14 cellular contexts compared by ENCODE assay signal in the genomic region with DNA sequence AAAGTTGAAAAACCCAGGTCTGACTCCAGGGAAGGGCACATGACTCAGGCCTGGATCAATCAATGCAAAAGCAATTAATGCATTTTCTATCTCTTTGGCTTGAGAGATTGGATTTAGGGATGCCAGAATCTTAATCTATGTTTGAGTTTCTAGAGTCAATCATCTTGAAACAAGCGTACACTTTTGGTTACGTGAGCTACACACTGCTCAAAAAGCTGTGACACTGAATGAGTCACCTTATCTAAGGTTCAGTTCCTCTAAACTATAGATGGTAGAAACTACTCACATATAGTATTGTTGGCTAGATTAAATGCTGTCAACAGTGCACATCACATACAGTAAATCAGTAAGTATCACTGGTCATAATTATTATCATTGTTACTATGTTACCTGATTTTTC. TPM values are rescaled to one million over a fixed set of nuclear protein-coding genes. Genes with fewer than 3 reads are reported as not detected.
A peak's percentile ranks its signal among the peaks of the same experiment; 100 is the strongest.
DNase-seq lines count a peak whose midpoint lies in the region; ATAC-seq and TF ChIP-seq lines count a peak whose summit lies in the region.
"Had no signal": no experiment of that assay in that cellular context is flagged by ENCODE, and none has a peak within 500 bp of the region (broad histone marks: within the 10 kb centered on the region; RNA-seq: fewer than 3 reads in every experiment).

No MANE protein-coding gene starts in this region.

- intact Hi-C loops in adrenal gland (cut with DNase I) = no loop called here

- H3K27ac ChIP-seq in adrenal gland = no peak overlapping the region
- H3K27ac ChIP-seq: SJCRH30 had no signal

- TF ChIP-seq POLR2A in adrenal gland (IDR thresholded peaks at IDR 0.05) = no peak

- no peaks in the 10 kb centered on the region for H3K4me1 ChIP-seq in adrenal gland (replicated peaks in 1 of 2)
- H3K4me1 ChIP-seq: SJCRH30 had no signal

- WGBS in adrenal gland, 4 donors = 83 to 100% (median 95%) methylated on average over 2 of the region's 2 CpGs

- H3K4me3 ChIP-seq in GM12864 (ENCODE audit: low read depth, low read length) = no peak overlapping the region
- no peak overlapping the region for H3K4me3 ChIP-seq in adrenal gland
- H3K4me3 ChIP-seq: SJCRH30 had no signal

- peak; percentile 49 for DNase-seq in GM12864 (ENCODE audit: low read depth)
- DNase-seq in SK-N-DZ (ENCODE audit: low spot score) = no peak
- DNase-seq in adrenal gland = no peak
- no peak for DNase-seq in NCI-H1436 (lab: John Stamatoyannopoulos, UW)
- no peak for DNase-seq in superior temporal gyrus (ENCODE audit: extremely low spot score)
- DNase-seq: activated CD8-positive, alpha-beta memory T cell treated with anti-CD3 and anti-CD28 coated beads for 24 hours; NCI-H2171 treated with DMSO at 0.1 percent for 48 hours; SJCRH30; stimulated activated CD4-positive, alpha-beta T cell treated with anti-CD3 and anti-CD28 coated beads, Interleukin-15, amount 100 ng/mL, for 24 hours had no signal

- H3K36me3 ChIP-seq in adrenal gland (replicated peaks in 1 of 2) = peaks cover 0 to 4% of the 10 kb centered on the region in 2 donors

- no peaks in the 10 kb centered on the region for H3K9me3 ChIP-seq in adrenal gland (replicated peaks in 1 of 3)
- H3K9me3 ChIP-seq: SJCRH30 had no signal

- TF ChIP-seq CTCF in GM12864 (IDR thresholded peaks at IDR 0.05; ENCODE audit: low read depth, low read length, missing control alignments) (no peak), adrenal gland (IDR thresholded peaks at IDR 0.05) (no peak)

- no peaks in the 10 kb centered on the region for H3K27me3 ChIP-seq in adrenal gland
- H3K27me3 ChIP-seq: SJCRH30 had no signal

- peak; percentile 90 for ATAC-seq in GM19043 (IDR thresholded peaks at IDR 0.05; ENCODE audit: low read depth, unreplicated experiment)
- ATAC-seq in HG02642 (IDR thresholded peaks at IDR 0.05; ENCODE audit: poor library complexity, unreplicated experiment) = peak; percentile 83
- peak; percentile 88 for ATAC-seq in HG03442 (IDR thresholded peaks at IDR 0.05; ENCODE audit: unreplicated experiment)

RNA-seq across cellular contexts. Expression of a gene that starts 24.2 kb away (rescaled TPM):
- polyA plus RNA-seq in SK-N-DZ (2014; cell fraction: cytosol; rRNA removed) = 40.7 and 49.3 TPM in 2 replicates
- polyA plus RNA-seq in SK-N-DZ (2014; cell fraction: nucleus; rRNA removed) = 32.1 and 34.0 TPM in 2 replicates
- 10 to 100 TPM in 6 of 8 donors, 1 to 10 TPM in 2; 7.6 to 29.0 (median 14.4) TPM for total RNA-seq in adrenal gland
- 1 to 10 TPM; 4.3 to 8.9 (median 5.0) TPM for polyA plus RNA-seq in adrenal gland

RNA-seq across cellular contexts. Expression of a gene that starts 24.4 kb away (rescaled TPM):
- polyA plus RNA-seq in SK-N-DZ (2014; cell fraction: cytosol; rRNA removed) = 56.0 and 70.6 TPM in 2 replicates
- 82.7 and 88.3 TPM in 2 replicates for polyA plus RNA-seq in SK-N-DZ (2014; cell fraction: nucleus; rRNA removed)
- total RNA-seq in adrenal gland = 10 to 100 TPM in 6 of 8 donors, 1 to 10 TPM in 2; 5.0 to 17.0 (median 10.9) TPM
- polyA plus RNA-seq in adrenal gland = 10 to 100 TPM; 18.1 to 33.7 (median 20.3) TPM

RNA-seq across cellular contexts. Expression of a gene that starts 42.8 kb away (rescaled TPM):
- not detected in 2 replicates for polyA plus RNA-seq in SK-N-DZ (2014; cell fraction: cytosol; rRNA removed)
- polyA plus RNA-seq in SK-N-DZ (2014; cell fraction: nucleus; rRNA removed) = not detected in 2 replicates
- not detected for total RNA-seq in adrenal gland
- not detected for polyA plus RNA-seq in adrenal gland
- total RNA-seq: neural crest cell, SJCRH30, subcutaneous adipose tissue had no signal
